In the genomic region with DNA sequence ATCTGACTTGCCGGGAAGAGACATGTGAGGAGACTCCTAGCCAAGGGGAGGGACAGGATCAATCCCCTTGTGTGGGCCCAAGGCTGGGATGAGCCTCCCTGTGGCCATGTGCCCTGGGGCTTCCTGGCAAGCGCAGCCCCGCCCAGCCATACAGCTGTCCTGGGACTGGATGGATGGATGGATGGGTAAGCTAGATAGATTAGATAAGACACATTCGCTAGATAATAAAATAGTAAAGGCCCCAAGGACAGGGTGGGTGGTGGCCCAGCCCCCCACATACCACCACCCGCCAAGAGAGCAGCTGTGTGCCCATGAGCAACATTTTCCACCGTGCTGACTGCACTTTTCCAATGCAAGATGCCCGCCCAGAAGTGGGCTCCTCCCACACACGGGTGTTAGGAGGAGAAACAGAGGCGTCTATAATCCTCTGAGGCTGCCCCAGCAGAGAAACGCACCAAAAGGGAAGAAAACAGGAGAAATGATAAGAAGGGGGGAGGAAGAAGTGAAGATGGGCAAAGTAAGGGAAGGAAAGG, we compare ENCODE assay signal across 8 cellular contexts. TPM values are rescaled to one million over a fixed set of nuclear protein-coding genes. Genes with fewer than 3 reads are reported as not detected.
DNase-seq lines count a peak whose midpoint lies in the region; ATAC-seq and TF ChIP-seq lines count a peak whose summit lies in the region.

No MANE protein-coding gene starts in this region.

- no peak overlapping the region for H3K4me3 Mint-ChIP-seq in Calu3 (ENCODE audit: low read depth, unreplicated experiment)

- H3K27me3 Mint-ChIP-seq in Calu3 (ENCODE audit: unreplicated experiment): no peaks in the 10 kb centered on the region

- H3K36me3 Mint-ChIP-seq in Calu3 (ENCODE audit: insufficient read depth, unreplicated experiment): peaks cover 21% of the 10 kb centered on the region

- no peak for TF ChIP-seq POLR2A in NB4 (IDR thresholded peaks at IDR 0.05; ENCODE audit: extremely low read depth, insufficient read length)

- H3K4me1 Mint-ChIP-seq in Calu3 (ENCODE audit: low read depth, unreplicated experiment): peaks cover 8% of the 10 kb centered on the region

- H3K4me3 ChIP-seq in NB4 (ENCODE audit: low read depth, low read length) (no peak overlapping the region), fibroblast of villous mesenchyme (ENCODE audit: low read depth, low read length) (no peak overlapping the region)

- H3K9me3 Mint-ChIP-seq in Calu3 (ENCODE audit: low read depth, unreplicated experiment): no peaks in the 10 kb centered on the region

- no peak for TF ChIP-seq CTCF in NB4 (IDR thresholded peaks at IDR 0.05; ENCODE audit: low read depth, low read length)
- TF ChIP-seq CTCF in fibroblast of villous mesenchyme (IDR thresholded peaks at IDR 0.05; ENCODE audit: insufficient read depth, low read depth, low read length): no peak
- TF ChIP-seq CTCF in Calu3 (IDR thresholded peaks at IDR 0.05; ENCODE audit: unreplicated experiment): no peak

- no peak for ATAC-seq in HG03196 (IDR thresholded peaks at IDR 0.05; ENCODE audit: unreplicated experiment)

- BruUV-seq in Calu3 (replicated peaks; lab: Mats Ljungman, UMichigan): no TSS peak

- intact Hi-C loops in Calu3 (cut with micrococcal nuclease; ENCODE audit: unreplicated experiment): no loop called here

- H3K27ac Mint-ChIP-seq in Calu3 (ENCODE audit: unreplicated experiment): no peak overlapping the region

- DNase-seq in NB4 (ENCODE audit: low read depth) (peak; percentile 54), activated T-cell treated with anti-CD3 and anti-CD28 coated beads for 48 hours (ENCODE audit: low read depth) (peak; percentile 77), fibroblast of villous mesenchyme (ENCODE audit: low read depth) (peak; percentile 83), NCI-H2227 treated with DMSO at 0.1 percent for 48 hours (lab: John Stamatoyannopoulos, UW) (no peak), Calu3 (no peak)
- peak; percentile 71 to 77 for DNase-seq in stimulated activated CD4-positive, alpha-beta T cell treated with anti-CD3 and anti-CD28 coated beads, Interleukin-2, amount 100 ng/mL, for 48 hours
- no peak for DNase-seq in NK-92 treated with Interleukin-12 subunit alpha and Interleukin-12 subunit beta, amount 100 ng/mL, for 24 hours (lab: John Stamatoyannopoulos, UW)

- CTCF ChIA-PET in Calu3 (lab: Charles Lee): no interaction called here

RNA-seq across cellular contexts. Expression of a gene that starts 25.1 kb away (rescaled TPM):
- total RNA-seq in fibroblast of villous mesenchyme (22.5 and 31.5 TPM in 2 replicates), Calu3 (2022) (22.1 and 26.6 TPM in 2 replicates)

RNA-seq across cellular contexts. Expression of a gene that starts 53.2 kb away (rescaled TPM):
- total RNA-seq in fibroblast of villous mesenchyme (not detected in 2 replicates), Calu3 (2022) (not detected in 2 replicates)

Comparison
In these comparisons a context has a peak if more than half of its experiments do, and no peak if none do; other contexts are left out.
1. DNase-seq: peak in NB4 (single experiment), activated T-cell treated with anti-CD3 and anti-CD28 coated beads for 48 hours (single experiment), fibroblast of villous mesenchyme (single experiment) and stimulated activated CD4-positive, alpha-beta T cell treated with anti-CD3 and anti-CD28 coated beads, Interleukin-2, amount 100 ng/mL, for 48 hours (2 of 2); none in NCI-H2227 treated with DMSO at 0.1 percent for 48 hours (single experiment), NK-92 treated with Interleukin-12 subunit alpha and Interleukin-12 subunit beta, amount 100 ng/mL, for 24 hours (single experiment) and Calu3 (single experiment).